17 cellular contexts compared by ENCODE assay signal in the genomic region with DNA sequence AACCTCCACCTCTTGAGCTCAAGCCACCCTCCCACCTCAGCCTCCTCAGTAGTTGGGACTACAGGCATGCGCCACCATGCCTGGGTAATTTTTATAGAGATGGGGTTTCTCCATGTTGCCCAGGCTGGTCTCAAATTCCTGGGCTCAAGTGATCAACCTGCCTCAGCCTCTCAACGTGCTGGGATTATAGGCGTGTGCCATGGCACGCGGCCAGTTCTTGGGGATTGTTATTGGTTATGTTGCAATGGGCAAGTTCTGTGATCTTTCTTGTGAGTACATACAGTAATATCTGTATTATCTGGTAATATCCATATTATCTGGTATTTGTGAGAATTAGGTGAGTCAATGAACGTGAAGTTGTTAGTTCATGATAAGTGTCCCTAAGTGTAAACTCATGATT.
"Had no signal": no experiment of that assay in that cellular context is flagged by ENCODE, and none has a peak within 500 bp of the region (broad histone marks: within the 10 kb centered on the region; RNA-seq: fewer than 3 reads in every experiment).

No MANE protein-coding gene starts in this region.

- H3K27me3 ChIP-seq: neutrophil had no signal

- DNase-seq: activated CD4-positive, alpha-beta memory T cell treated with anti-CD3 and anti-CD28 coated beads for 36 hours; activated CD4-positive, alpha-beta T cell treated with anti-CD3 and anti-CD28 coated beads for 36 hours; activated CD8-positive, alpha-beta memory T cell treated with anti-CD3 and anti-CD28 coated beads, Interleukin-2, amount 10 ng/mL, durations not matched to agents 7 days and 5 days; activated naive CD4-positive, alpha-beta T cell treated with anti-CD3 and anti-CD28 coated beads, Interleukin-2, amount 10 ng/mL, durations not matched to agents 7 days and 5 days; activated T-cell treated with anti-CD3 and anti-CD28 coated beads, Interleukin-2, amount 50 U/mL, for 1 hour; effector CD8-positive, alpha-beta T cell; foreskin melanocyte; left cardiac atrium; naive thymus-derived CD8-positive, alpha-beta T cell; stimulated activated CD4-positive, alpha-beta T cell treated with anti-CD3 and anti-CD28 coated beads, Interleukin-15, amount 100 ng/mL, for 24 hours; stimulated activated CD4-positive, alpha-beta T cell treated with anti-CD3 and anti-CD28 coated beads, Interleukin-4, amount 100 ng/mL, for 1 hour; stimulated activated naive CD4-positive, alpha-beta T cell; substantia nigra; T-helper 2 cell; trophoblast cell had no signal

- H3K9me3 ChIP-seq: neutrophil had no signal

- H3K36me3 Mint-ChIP-seq: activated CD4-positive, alpha-beta memory T cell treated with anti-CD3 and anti-CD28 coated beads for 36 hours; activated naive CD4-positive, alpha-beta T cell treated with anti-CD3 and anti-CD28 coated beads, Interleukin-2, amount 10 ng/mL, durations not matched to agents 7 days and 5 days had no signal

- H3K4me3 Mint-ChIP-seq: activated CD4-positive, alpha-beta memory T cell treated with anti-CD3 and anti-CD28 coated beads for 36 hours; activated CD4-positive, alpha-beta T cell treated with anti-CD3 and anti-CD28 coated beads for 36 hours; activated CD8-positive, alpha-beta memory T cell treated with anti-CD3 and anti-CD28 coated beads, Interleukin-2, amount 10 ng/mL, durations not matched to agents 7 days and 5 days; activated naive CD4-positive, alpha-beta T cell treated with anti-CD3 and anti-CD28 coated beads, Interleukin-2, amount 10 ng/mL, durations not matched to agents 7 days and 5 days; naive thymus-derived CD8-positive, alpha-beta T cell had no signal

- H3K4me1 ChIP-seq: parathyroid adenoma had no signal

- H3K27me3 Mint-ChIP-seq: activated CD4-positive, alpha-beta memory T cell treated with anti-CD3 and anti-CD28 coated beads for 36 hours; activated CD4-positive, alpha-beta T cell treated with anti-CD3 and anti-CD28 coated beads for 36 hours; naive thymus-derived CD8-positive, alpha-beta T cell had no signal

- H3K9me3 Mint-ChIP-seq: activated CD4-positive, alpha-beta memory T cell treated with anti-CD3 and anti-CD28 coated beads for 36 hours had no signal

- H3K79me2 ChIP-seq: parathyroid adenoma had no signal

- ATAC-seq: activated CD4-positive, alpha-beta T cell treated with anti-CD3 and anti-CD28 coated beads for 36 hours; activated CD8-positive, alpha-beta memory T cell treated with anti-CD3 and anti-CD28 coated beads, Interleukin-2, amount 10 ng/mL, durations not matched to agents 7 days and 5 days; left cardiac atrium; naive thymus-derived CD8-positive, alpha-beta T cell had no signal

- H3K36me3 ChIP-seq: neutrophil had no signal

- H3K27ac Mint-ChIP-seq: activated CD4-positive, alpha-beta memory T cell treated with anti-CD3 and anti-CD28 coated beads for 36 hours; activated CD4-positive, alpha-beta T cell treated with anti-CD3 and anti-CD28 coated beads for 36 hours; activated CD8-positive, alpha-beta memory T cell treated with anti-CD3 and anti-CD28 coated beads, Interleukin-2, amount 10 ng/mL, durations not matched to agents 7 days and 5 days; activated naive CD4-positive, alpha-beta T cell treated with anti-CD3 and anti-CD28 coated beads, Interleukin-2, amount 10 ng/mL, durations not matched to agents 7 days and 5 days; naive thymus-derived CD8-positive, alpha-beta T cell had no signal

- H3K9ac ChIP-seq: parathyroid adenoma had no signal

- H2AFZ ChIP-seq: parathyroid adenoma had no signal

- H3K27ac ChIP-seq: parathyroid adenoma had no signal
